ENCODE assay signal across 16 cellular contexts in the genomic region with DNA sequence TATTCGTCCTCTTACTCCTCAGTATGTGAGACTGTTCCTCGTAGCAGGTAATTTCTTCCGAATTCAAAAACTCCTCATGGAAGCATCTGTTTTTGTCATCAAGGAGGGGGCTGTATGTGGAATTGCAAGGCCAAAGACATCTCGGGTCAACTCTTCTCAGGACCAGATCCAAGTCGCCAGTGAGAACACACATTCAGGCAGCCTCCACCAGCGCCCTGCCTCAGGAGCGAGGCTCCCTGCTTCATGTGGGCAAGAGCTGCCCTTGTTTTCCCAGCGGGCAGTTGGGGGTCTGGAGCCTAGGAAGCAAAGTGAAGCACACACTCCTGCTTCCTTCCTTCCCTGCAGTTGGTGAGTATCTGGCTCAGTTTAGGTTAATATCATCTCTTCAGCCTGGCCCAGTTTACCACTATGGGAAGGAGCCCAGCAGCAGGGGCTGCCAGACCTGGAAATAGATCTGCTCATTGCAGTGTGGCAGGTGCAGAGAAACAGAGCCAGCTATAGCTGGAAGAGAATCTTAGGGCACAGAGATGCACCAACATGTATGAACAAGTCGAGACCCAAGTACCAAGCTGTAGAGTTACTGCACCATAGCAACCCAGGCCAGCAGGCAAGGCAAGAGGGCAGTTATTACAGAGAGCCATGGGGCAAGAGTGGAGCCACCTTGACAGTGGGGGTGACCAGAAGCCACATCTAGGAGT. TPM values are rescaled to one million over a fixed set of nuclear protein-coding genes. Genes with fewer than 3 reads are reported as not detected.
DNase-seq lines count a peak whose midpoint lies in the region; ATAC-seq, FAIRE-seq and TF ChIP-seq lines count a peak whose summit lies in the region.
"Had no signal": no experiment of that assay in that cellular context is flagged by ENCODE, and none has a peak within 500 bp of the region (broad histone marks: within the 10 kb centered on the region; RNA-seq: fewer than 3 reads in every experiment).

No MANE protein-coding gene starts in this region.

- H3K4me2 ChIP-seq in keratinocyte (ENCODE audit: control insufficient read depth, extremely low read depth, insufficient read depth, low read depth, low read length) = peak overlapping the region; percentile 1

- FAIRE-seq in keratinocyte (lab: Jason Lieb, UNC) = no peak
- FAIRE-seq: islet of Langerhans had no signal

- TF ChIP-seq CTCF in keratinocyte (optimal IDR thresholded peaks at IDR 0.05 in 1 of 3, IDR thresholded peaks at IDR 0.05 in 1 of 3, conservative IDR thresholded peaks at IDR 0.05 in 1 of 3; ENCODE audit: extremely low read depth in 1 of 3, insufficient read depth in 2 of 3, low read length in 3 of 3) = no peak
- TF ChIP-seq CTCF in GM13977 (IDR thresholded peaks at IDR 0.05; ENCODE audit: extremely low read depth, insufficient read depth, missing control alignments) = no peak

- H3K4me1 ChIP-seq in CD8-positive, alpha-beta memory T cell (ENCODE audit: insufficient read depth, low read length) = peaks cover 32% of the 10 kb centered on the region
- H3K4me1 ChIP-seq in keratinocyte (ENCODE audit: control insufficient read depth, extremely low read depth, insufficient read depth, low read length) = peaks cover 28% of the 10 kb centered on the region
- H3K4me1 ChIP-seq: colonic mucosa, right lobe of liver, testis had no signal

- POLR2A ChIA-PET in CD8-positive, alpha-beta memory T cell (lab: Charles Lee) = no interaction called here

- no peaks in the 10 kb centered on the region for H3K36me3 ChIP-seq in CD8-positive, alpha-beta memory T cell (ENCODE audit: insufficient read depth, low read length)
- no peaks in the 10 kb centered on the region for H3K36me3 ChIP-seq in keratinocyte (ENCODE audit: control insufficient read depth in 2 of 2, extremely low read depth in 1 of 2, insufficient read depth in 2 of 2, low read length in 2 of 2)
- no peaks in the 10 kb centered on the region for H3K36me3 ChIP-seq in H7 (replicated peaks; ENCODE audit: control insufficient read depth, insufficient read depth, low read length)
- H3K36me3 ChIP-seq: colonic mucosa, MG63, right lobe of liver, SJCRH30 had no signal

- no peaks in the 10 kb centered on the region for H3K79me2 ChIP-seq in keratinocyte (ENCODE audit: control insufficient read depth, insufficient read depth, low read length)

- peaks cover 0 to 3% (median 1%) of the 10 kb centered on the region in 3 donors for H3K36me3 Mint-ChIP-seq in CD8-positive, alpha-beta memory T cell
- no peaks in the 10 kb centered on the region for H3K36me3 Mint-ChIP-seq in activated T-helper 17 cell treated with anti-CD3 and anti-CD28 coated beads, Interleukin-2, amount 50 U/mL, for 72 hours (ENCODE audit: low read depth)

- H3K9ac ChIP-seq in keratinocyte (ENCODE audit: control insufficient read depth, extremely low read depth, insufficient read depth, low read length) = no peak overlapping the region

- CTCF ChIA-PET in CD8-positive, alpha-beta memory T cell (lab: Charles Lee) = interaction anchor here (1.2 to 1.4 kb wide), 3 partner anchors 16 to 67 kb away, joined by 4 to 5 read pairs (median 4); a partner anchor contains a TSS

- ATAC-seq in activated T-helper 17 cell treated with anti-CD3 and anti-CD28 coated beads, Interleukin-2, amount 50 U/mL, for 72 hours (replicated peaks) = no peak
- no peak for ATAC-seq in HG02884 (IDR thresholded peaks at IDR 0.05; ENCODE audit: unreplicated experiment)
- ATAC-seq: right lobe of liver had no signal

- in situ Hi-C loops in GM13977 (cut with MboI; ENCODE audit: low pct_unique_long_range_greater_than_20kb, low sequenced_read_pairs, unreplicated experiment) = no loop called here

- no peaks in the 10 kb centered on the region for H3K9me3 Mint-ChIP-seq in CD8-positive, alpha-beta memory T cell
- no peaks in the 10 kb centered on the region for H3K9me3 Mint-ChIP-seq in activated T-helper 17 cell treated with anti-CD3 and anti-CD28 coated beads, Interleukin-2, amount 50 U/mL, for 72 hours

- dilution Hi-C loops in keratinocyte (cut with MboI; ENCODE audit: extremely low pct_ligation_motif_present, low sequenced_read_pairs) = no loop called here

- H3K27me3 ChIP-seq in CD8-positive, alpha-beta memory T cell (ENCODE audit: insufficient read depth, low read length, poor library complexity, severe bottlenecking) = no peaks in the 10 kb centered on the region
- H3K27me3 ChIP-seq in keratinocyte (ENCODE audit: control insufficient read depth, extremely low read depth, insufficient read depth, low read length) = no peaks in the 10 kb centered on the region
- H3K27me3 ChIP-seq in H7 (ENCODE audit: control insufficient read depth, insufficient read depth, low read length) = no peaks in the 10 kb centered on the region
- H3K27me3 ChIP-seq: colonic mucosa, MG63, right lobe of liver, SJCRH30, testis had no signal

- H3K4me1 Mint-ChIP-seq in CD8-positive, alpha-beta memory T cell = peaks cover 19 to 38% (median 30%) of the 10 kb centered on the region in 3 donors
- H3K4me1 Mint-ChIP-seq in activated T-helper 17 cell treated with anti-CD3 and anti-CD28 coated beads, Interleukin-2, amount 50 U/mL, for 72 hours = peaks cover 28% of the 10 kb centered on the region

- no peaks in the 10 kb centered on the region for H3K9me3 ChIP-seq in CD8-positive, alpha-beta memory T cell (ENCODE audit: low read length)
- no peaks in the 10 kb centered on the region for H3K9me3 ChIP-seq in keratinocyte (ENCODE audit: control insufficient read depth, low read depth, low read length)
- H3K9me3 ChIP-seq: colonic mucosa, MG63, right lobe of liver, SJCRH30, testis had no signal

- H3K4me3 Mint-ChIP-seq in CD8-positive, alpha-beta memory T cell = peak overlapping the region in 2 of 7 donors; percentile 28 to 81
- no peak overlapping the region for H3K4me3 Mint-ChIP-seq in activated T-helper 17 cell treated with anti-CD3 and anti-CD28 coated beads, Interleukin-2, amount 50 U/mL, for 72 hours

- H3K27me3 Mint-ChIP-seq in CD8-positive, alpha-beta memory T cell = no peaks in the 10 kb centered on the region
- no peaks in the 10 kb centered on the region for H3K27me3 Mint-ChIP-seq in activated T-helper 17 cell treated with anti-CD3 and anti-CD28 coated beads, Interleukin-2, amount 50 U/mL, for 72 hours

- no peaks in the 10 kb centered on the region for H4K20me1 ChIP-seq in keratinocyte (ENCODE audit: control insufficient read depth, extremely low read depth, insufficient read depth, low read length)

- no peak for DNase-seq in CD8-positive, alpha-beta memory T cell
- DNase-seq in NCI-H1105 (lab: John Stamatoyannopoulos, UW) = peak; percentile 79
- no peak for DNase-seq in keratinocyte (ENCODE audit: low read depth, low spot score)
- no peak for DNase-seq in H7
- DNase-seq in GM13977 (ENCODE audit: low spot score) = no peak
- DNase-seq: activated CD4-positive, CD25-positive, alpha-beta regulatory T cell; activated effector memory CD4-positive, alpha-beta T cell treated with anti-CD3 and anti-CD28 coated beads, Interleukin-2, amount 50 U/mL, for 16 hours; colonic mucosa; COR-L47; MG63; right lobe of liver; SJCRH30; testis had no signal

- H3K27ac Mint-ChIP-seq in CD8-positive, alpha-beta memory T cell = peak overlapping the region; percentile 4 to 98 (median 96)
- peak overlapping the region; percentile 94 for H3K27ac Mint-ChIP-seq in activated T-helper 17 cell treated with anti-CD3 and anti-CD28 coated beads, Interleukin-2, amount 50 U/mL, for 72 hours

- no peak overlapping the region for H3K4me3 ChIP-seq in CD8-positive, alpha-beta memory T cell (ENCODE audit: low read length)
- H3K4me3 ChIP-seq in keratinocyte (ENCODE audit: control insufficient read depth in 2 of 3, extremely low read depth in 1 of 3, insufficient read depth in 2 of 3, low read depth in 1 of 3, low read length in 3 of 3) = no peak overlapping the region
- no peak overlapping the region for H3K4me3 ChIP-seq in H7 (ENCODE audit: insufficient read depth, low read depth, low read length)
- H3K4me3 ChIP-seq: colonic mucosa, MG63, right lobe of liver, SJCRH30, testis had no signal

- no peak overlapping the region for H3K27ac ChIP-seq in CD8-positive, alpha-beta memory T cell (ENCODE audit: low read depth, low read length)
- H3K27ac ChIP-seq in keratinocyte (ENCODE audit: control insufficient read depth, insufficient read depth, low read length) = no peak overlapping the region
- H3K27ac ChIP-seq: colonic mucosa, SJCRH30, testis had no signal

- H2AFZ ChIP-seq in keratinocyte (ENCODE audit: control insufficient read depth, low read length) = no peak overlapping the region

- H3K9me1 ChIP-seq in keratinocyte (ENCODE audit: control insufficient read depth, extremely low read depth, insufficient read depth, low read length) = peaks cover 2% of the 10 kb centered on the region

RNA-seq across cellular contexts. Expression of a gene that starts 25.3 kb away (rescaled TPM):
- total RNA-seq in CD8-positive, alpha-beta memory T cell = 10 to 100 TPM; 29.8 to 33.4 TPM
- 46.8 TPM for polyA plus RNA-seq in CD8-positive, alpha-beta memory T cell
- total RNA-seq in activated T-helper 17 cell treated with anti-CD3 and anti-CD28 coated beads, Interleukin-2, amount 50 U/mL, for 72 hours = 10 to 100 TPM; 23.8 to 25.4 TPM
- 30.8 to 45.6 TPM (median 35.8 TPM) in 3 replicates for polyA plus RNA-seq in keratinocyte
- 26.4 TPM for polyA plus RNA-seq in keratinocyte (2011; ENCODE audit: low read depth)
- polyA plus RNA-seq in keratinocyte (2011; cell fraction: cytosol; rRNA removed) = 35.0 and 37.6 TPM in 2 replicates
- polyA plus RNA-seq in keratinocyte (2011; cell fraction: nucleus; rRNA removed) = 52.9 and 61.3 TPM in 2 replicates
- 23.9 and 31.5 TPM in 2 replicates for polyA plus RNA-seq in keratinocyte (2012; ENCODE audit: low replicate concordance)
- polyA minus RNA-seq in keratinocyte = 65.0 to 153 TPM (median 74.8 TPM) in 3 replicates
- polyA minus RNA-seq in keratinocyte (2011; cell fraction: cytosol; rRNA and poly(A)+ RNA removed) = 25.7 TPM
- 40.5 and 54.1 TPM in 2 replicates for polyA minus RNA-seq in keratinocyte (2011; cell fraction: nucleus; rRNA and poly(A)+ RNA removed)
- total RNA-seq in H7 (2014; rRNA removed; shearing (Covaris generic)) = 13.4 and 13.8 TPM in 2 replicates

RNA-seq across cellular contexts. Expression of a gene that starts 25.5 kb away (rescaled TPM):
- total RNA-seq in CD8-positive, alpha-beta memory T cell = 10 to 100 TPM; 73.8 to 77.9 TPM
- 104 TPM for polyA plus RNA-seq in CD8-positive, alpha-beta memory T cell
- total RNA-seq in activated T-helper 17 cell treated with anti-CD3 and anti-CD28 coated beads, Interleukin-2, amount 50 U/mL, for 72 hours = 10 to 100 TPM; 71.4 to 81.3 TPM
- polyA plus RNA-seq in keratinocyte = 67.4 to 90.9 TPM (median 76.9 TPM) in 3 replicates
- polyA plus RNA-seq in keratinocyte (2011; ENCODE audit: low read depth) = 27.9 TPM
- polyA plus RNA-seq in keratinocyte (2011; cell fraction: cytosol; rRNA removed) = 68.9 and 77.2 TPM in 2 replicates
- 90.0 and 99.6 TPM in 2 replicates for polyA plus RNA-seq in keratinocyte (2011; cell fraction: nucleus; rRNA removed)
- 45.4 and 51.1 TPM in 2 replicates for polyA plus RNA-seq in keratinocyte (2012; ENCODE audit: low replicate concordance)
- polyA minus RNA-seq in keratinocyte = 86.5 to 115 TPM (median 105 TPM) in 3 replicates
- polyA minus RNA-seq in keratinocyte (2011; cell fraction: cytosol; rRNA and poly(A)+ RNA removed) = 73.5 TPM
- 55.8 and 65.5 TPM in 2 replicates for polyA minus RNA-seq in keratinocyte (2011; cell fraction: nucleus; rRNA and poly(A)+ RNA removed)
- total RNA-seq in H7 (2014; rRNA removed; shearing (Covaris generic)) = 108 and 111 TPM in 2 replicates

RNA-seq across cellular contexts. Expression of a gene that starts 31.9 kb away (rescaled TPM):
- total RNA-seq in CD8-positive, alpha-beta memory T cell = 100 to 1,000 TPM; 255 to 256 TPM
- polyA plus RNA-seq in CD8-positive, alpha-beta memory T cell = 147 TPM
- total RNA-seq in activated T-helper 17 cell treated with anti-CD3 and anti-CD28 coated beads, Interleukin-2, amount 50 U/mL, for 72 hours = 100 to 1,000 TPM; 140 to 190 TPM
- polyA plus RNA-seq in keratinocyte = 44.8 to 84.6 TPM (median 73.4 TPM) in 3 replicates
- 29.8 TPM for polyA plus RNA-seq in keratinocyte (2011; ENCODE audit: low read depth)
- polyA plus RNA-seq in keratinocyte (2011; cell fraction: cytosol; rRNA removed) = 55.3 and 75.9 TPM in 2 replicates
- polyA plus RNA-seq in keratinocyte (2011; cell fraction: nucleus; rRNA removed) = 50.8 and 61.7 TPM in 2 replicates
- 36.6 and 67.5 TPM in 2 replicates for polyA plus RNA-seq in keratinocyte (2012; ENCODE audit: low replicate concordance)
- polyA minus RNA-seq in keratinocyte = 35.4 to 80.6 TPM (median 49.0 TPM) in 3 replicates
- 69.3 TPM for polyA minus RNA-seq in keratinocyte (2011; cell fraction: cytosol; rRNA and poly(A)+ RNA removed)
- polyA minus RNA-seq in keratinocyte (2011; cell fraction: nucleus; rRNA and poly(A)+ RNA removed) = 38.5 and 64.8 TPM in 2 replicates
- 233 and 253 TPM in 2 replicates for total RNA-seq in H7 (2014; rRNA removed; shearing (Covaris generic))
